Comparison of ENCODE assay signal across 9 cellular contexts in genomic region chr2:189407161-189407943, GRCh38. TPM values are rescaled to one million over a fixed set of nuclear protein-coding genes. Genes with fewer than 3 reads are reported as not detected.
DNase-seq lines count a peak whose midpoint lies in the region; ATAC-seq and TF ChIP-seq lines count a peak whose summit lies in the region.
"Had no signal": no experiment of that assay in that cellular context is flagged by ENCODE, and none has a peak within 500 bp of the region (broad histone marks: within the 10 kb centered on the region; RNA-seq: fewer than 3 reads in every experiment).

No MANE protein-coding gene starts in this region.

- H3K79me1 ChIP-seq in trophoblast cell (ENCODE audit: low read length): peaks cover 2% of the 10 kb centered on the region

- H3K23ac ChIP-seq in trophoblast cell (ENCODE audit: low read length): no peak overlapping the region

- H3K9me3 ChIP-seq in GM23248 (ENCODE audit: low read depth): no peaks in the 10 kb centered on the region
- no peaks in the 10 kb centered on the region for H3K9me3 ChIP-seq in trophoblast cell (ENCODE audit: insufficient read depth, low read depth, low read length)
- no peaks in the 10 kb centered on the region for H3K9me3 ChIP-seq in right lobe of liver
- no peaks in the 10 kb centered on the region for H3K9me3 ChIP-seq in PC-9 (ENCODE audit: insufficient read depth, low read depth)

- H3K36me3 ChIP-seq in GM23248 (ENCODE audit: low read depth): no peaks in the 10 kb centered on the region
- H3K36me3 ChIP-seq in trophoblast cell (ENCODE audit: control insufficient read depth in 1 of 2, insufficient read depth in 2 of 2, low read length in 2 of 2): no peaks in the 10 kb centered on the region
- no peaks in the 10 kb centered on the region for H3K36me3 ChIP-seq in right lobe of liver
- no peaks in the 10 kb centered on the region for H3K36me3 ChIP-seq in PC-9 (ENCODE audit: low read depth)

- no peak for TF ChIP-seq POLR2A in right lobe of liver (IDR thresholded peaks at IDR 0.05)

- peak overlapping the region; percentile 42 for H3K9ac ChIP-seq in GM23248
- H3K9ac ChIP-seq in trophoblast cell (ENCODE audit: low read length): no peak overlapping the region

- H2AK5ac ChIP-seq in trophoblast cell (ENCODE audit: low read length): no peak overlapping the region

- in situ Hi-C loops in GM23248 (cut with MboI): loop anchor here (25.0 kb wide), 1 partner anchor 870 kb away; no protein-coding TSS in a partner anchor

- no peak for ATAC-seq in right lobe of liver

- H3K9me2 ChIP-seq in GM23248 (ENCODE audit: insufficient read depth): no peaks in the 10 kb centered on the region
- no peaks in the 10 kb centered on the region for H3K9me2 ChIP-seq in PC-9 (ENCODE audit: insufficient read depth)

- H2BK5ac ChIP-seq in trophoblast cell (ENCODE audit: low read depth, low read length, poor library complexity): peak overlapping the region; percentile 31

- H3K18ac ChIP-seq in trophoblast cell (ENCODE audit: low read length): no peak overlapping the region

- no peak overlapping the region for H2BK120ac ChIP-seq in trophoblast cell (ENCODE audit: insufficient read depth, low read length, poor library complexity)

- no peaks in the 10 kb centered on the region for H4K20me1 ChIP-seq in GM23248 (ENCODE audit: insufficient read depth)
- no peaks in the 10 kb centered on the region for H4K20me1 ChIP-seq in PC-9 (ENCODE audit: insufficient read depth)

- H3K27ac ChIP-seq in GM23248: peak overlapping the region; percentile 68
- H3K27ac ChIP-seq in trophoblast cell (ENCODE audit: low read depth, low read length): peak overlapping the region; percentile 70
- no peak overlapping the region for H3K27ac ChIP-seq in right lobe of liver
- no peak overlapping the region for H3K27ac ChIP-seq in PC-9

- intact Hi-C loops in right lobe of liver (cut with DNase I) (no loop called here), PC-9 (cut with micrococcal nuclease; ENCODE audit: unreplicated experiment) (no loop called here)

- H2BK12ac ChIP-seq in trophoblast cell (ENCODE audit: low read length): no peak overlapping the region

- H3K14ac ChIP-seq in trophoblast cell (ENCODE audit: low read length): no peak overlapping the region

- CTCF ChIA-PET in PC-9 (lab: Charles Lee): no interaction called here

- no peak overlapping the region for H4K91ac ChIP-seq in trophoblast cell (ENCODE audit: low read depth, low read length)

- H3K4ac ChIP-seq in trophoblast cell (ENCODE audit: low read depth, low read length): no peak overlapping the region

- no peaks in the 10 kb centered on the region for H3K79me2 ChIP-seq in GM23248 (ENCODE audit: insufficient read depth)
- no peaks in the 10 kb centered on the region for H3K79me2 ChIP-seq in trophoblast cell (ENCODE audit: control insufficient read depth, insufficient read depth, low read length, poor library complexity)
- no peaks in the 10 kb centered on the region for H3K79me2 ChIP-seq in PC-9 (ENCODE audit: low read depth)

- peak overlapping the region; percentile 60 for H3K4me3 ChIP-seq in GM23248
- no peak overlapping the region for H3K4me3 ChIP-seq in trophoblast cell (ENCODE audit: low read depth, low read length)
- no peak overlapping the region for H3K4me3 ChIP-seq in right lobe of liver
- H3K4me3 ChIP-seq in PC-9: no peak overlapping the region

- BruUV-seq in PC-9 (replicated peaks; lab: Mats Ljungman, UMichigan): no TSS peak

- peaks cover 49% of the 10 kb centered on the region for H3K4me1 ChIP-seq in GM23248 (ENCODE audit: insufficient read depth)
- no peaks in the 10 kb centered on the region for H3K4me1 ChIP-seq in trophoblast cell (ENCODE audit: control insufficient read depth in 1 of 2, insufficient read depth in 2 of 2, low read length in 2 of 2)
- H3K4me1 ChIP-seq in right lobe of liver: no peaks in the 10 kb centered on the region
- H3K4me1 ChIP-seq in PC-9 (replicated peaks; ENCODE audit: insufficient read depth): 0 out of 2 replicates have a peak, but pooled peaks cover 4% of the 10 kb centered on the region

- H3K27me3 ChIP-seq in GM23248 (replicated peaks; ENCODE audit: insufficient read depth): no peaks in the 10 kb centered on the region
- no peaks in the 10 kb centered on the region for H3K27me3 ChIP-seq in trophoblast cell (ENCODE audit: insufficient read depth, low read length)
- no peaks in the 10 kb centered on the region for H3K27me3 ChIP-seq in right lobe of liver
- H3K27me3 ChIP-seq in PC-9 (ENCODE audit: insufficient read depth, low read depth): no peaks in the 10 kb centered on the region

- no peak overlapping the region for H4K12ac ChIP-seq in trophoblast cell (ENCODE audit: low read depth, low read length)

- H2AFZ ChIP-seq in GM23248: peak overlapping the region; percentile 37
- no peak overlapping the region for H2AFZ ChIP-seq in trophoblast cell (ENCODE audit: insufficient read depth, low read length, poor library complexity)
- H2AFZ ChIP-seq in PC-9: no peak overlapping the region

- H3K4me2 ChIP-seq in GM23248 (ENCODE audit: unreplicated experiment) (peak overlapping the region; percentile 77), trophoblast cell (ENCODE audit: low read length) (no peak overlapping the region), PC-9 (no peak overlapping the region)

- POLR2A ChIA-PET in PC-9 (lab: Charles Lee; ENCODE audit: unreplicated experiment): no interaction called here

- 1% methylated on average over 3 of the region's 3 CpGs for WGBS in GM23248 (ENCODE audit: low coverage in 1 of 2, low lambda C conversion rate in 2 of 2, missing lambda C conversion rate in 2 of 2), 2 experiments
- no CpG with 5 or more reads among the region's 3 CpGs for WGBS in trophoblast cell (ENCODE audit: extremely low coverage, insufficient coverage, insufficient read length)
- WGBS in right lobe of liver (ENCODE audit: insufficient coverage, low coverage, low lambda C conversion rate, missing lambda C conversion rate): 51% methylated on average over 3 of the region's 3 CpGs

- peaks cover 47% of the 10 kb centered on the region for H3F3A ChIP-seq in GM23248 (ENCODE audit: insufficient read depth)
- no peaks in the 10 kb centered on the region for H3F3A ChIP-seq in PC-9 (ENCODE audit: insufficient read depth, low read depth)

- no peak overlapping the region for H4K8ac ChIP-seq in trophoblast cell (ENCODE audit: low read depth, low read length)

- TF ChIP-seq CTCF in right lobe of liver (IDR thresholded peaks at IDR 0.05) (no peak), PC-9 (conservative IDR thresholded peaks at IDR 0.05) (no peak)

- DNase-seq in GM23248: peak; percentile 86
- peak; percentile 67 for DNase-seq in RPMI7951 (ENCODE audit: low read depth)
- DNase-seq in epidermal melanocyte (ENCODE audit: insufficient read length, low spot score): peak; percentile 14
- no peak for DNase-seq in trophoblast cell
- DNase-seq in hippocampal formation (lab: John Stamatoyannopoulos, UW): no peak
- DNase-seq in putamen (ENCODE audit: low spot score): no peak
- no peak for DNase-seq in right lobe of liver
- no peak for DNase-seq in PC-9
- DNase-seq: activated CD8-positive, alpha-beta memory T cell treated with anti-CD3 and anti-CD28 coated beads, Interleukin-2, amount 50 U/mL, for 4 hours had no signal

RNA-seq across cellular contexts. Expression of gene WDR75, which starts 33.9 kb away (rescaled TPM):
- 30.5 and 44.1 TPM in 2 replicates for total RNA-seq in GM23248 (2014; rRNA removed; shearing (Covaris generic))
- 22.9 and 25.8 TPM in 2 replicates for polyA plus RNA-seq in GM23248 (2016; fragmentation: Nextera tagmentation; extraction: Ambion mirVana)
- total RNA-seq in RPMI7951 (2014; rRNA removed; shearing (Covaris generic)): 52.1 and 62.5 TPM in 2 replicates
- 28.1 and 29.2 TPM in 2 replicates for polyA plus RNA-seq in trophoblast cell (2013)
- total RNA-seq in right lobe of liver: 10 to 100 TPM in 4 of 6 experiments, 1 to 10 TPM in 2; 7.5 to 19.5 (median 11.8) TPM
- total RNA-seq in PC-9 (2021): 18.5 and 27.5 TPM in 2 replicates

Comparison
In these comparisons a context has a peak if more than half of its experiments do, and no peak if none do; other contexts are left out.
1. DNase-seq: peak in GM23248 (single experiment), RPMI7951 (single experiment) and epidermal melanocyte (single experiment); none in trophoblast cell (0 of 2), hippocampal formation (0 of 2), putamen (single experiment), right lobe of liver (0 of 3) and PC-9 (0 of 2).
2. H3K27ac ChIP-seq: peak in GM23248 (single experiment) and trophoblast cell (single experiment); none in right lobe of liver (0 of 3) and PC-9 (single experiment).